8 cellular contexts compared by ENCODE assay signal in the genomic region with DNA sequence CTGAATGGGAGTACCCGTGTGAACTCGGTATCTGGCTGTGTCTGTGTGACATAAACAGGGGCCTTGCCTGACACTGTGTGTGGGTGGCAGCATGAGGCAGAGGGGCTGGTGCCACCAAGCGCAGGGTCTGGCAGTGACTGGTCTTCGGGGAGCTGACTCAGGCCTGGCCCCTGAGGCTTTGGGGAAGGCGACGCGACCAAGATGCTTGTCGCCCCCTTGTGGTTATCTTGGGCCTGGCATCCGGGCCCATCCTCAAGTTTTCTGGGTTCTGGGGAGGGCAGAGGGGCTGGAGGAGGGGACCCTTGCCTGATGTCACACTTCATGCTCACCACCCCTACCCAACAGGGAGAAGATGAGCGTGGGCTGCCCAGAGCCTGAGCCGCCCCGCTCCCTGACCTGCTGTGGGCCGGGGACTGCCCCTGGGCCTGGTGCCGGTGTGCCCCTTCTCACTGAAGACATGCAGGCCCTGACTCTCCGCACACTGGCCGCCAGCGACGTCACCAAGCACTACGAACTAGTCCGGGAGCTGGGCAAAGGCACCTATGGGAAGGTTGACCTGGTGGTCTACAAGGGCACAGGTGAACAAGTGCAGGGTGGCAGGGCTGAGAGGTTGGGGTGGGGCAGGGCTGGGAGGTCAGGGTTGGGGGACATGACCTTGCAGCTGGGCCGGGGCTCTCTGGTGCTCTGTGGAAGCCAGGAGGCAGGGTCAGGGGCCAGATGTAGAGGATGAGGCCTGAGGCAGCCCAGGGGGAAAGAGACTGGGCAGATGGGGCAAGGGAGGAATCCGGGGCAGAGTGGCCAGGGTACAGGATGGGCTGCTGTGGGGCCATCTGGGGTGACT. TPM values are rescaled to one million over a fixed set of nuclear protein-coding genes. Genes with fewer than 3 reads are reported as not detected.
DNase-seq lines count a peak whose midpoint lies in the region; ATAC-seq and TF ChIP-seq lines count a peak whose summit lies in the region.

No MANE protein-coding gene starts in this region.

- no peak overlapping the region for H3K27ac ChIP-seq in CD4-positive, CD25-positive, alpha-beta regulatory T cell (ENCODE audit: insufficient read depth, low read length, poor library complexity, severe bottlenecking)
- H3K27ac ChIP-seq in HL-60 (replicated peaks) (no peak overlapping the region), ascending aorta (no peak overlapping the region)

- peak; percentile 66 to 78 for ATAC-seq in CD4-positive, CD25-positive, alpha-beta regulatory T cell (ENCODE audit: low read depth in 2 of 2)
- ATAC-seq in HG02981 (IDR thresholded peaks at IDR 0.05; ENCODE audit: unreplicated experiment) = no peak
- ATAC-seq in GM21528 (IDR thresholded peaks at IDR 0.05; ENCODE audit: low FRiP score, unreplicated experiment) = no peak

- intact Hi-C loops in ascending aorta (cut with DNase I) = loop anchor here (1.0 kb wide), 1 partner anchor 40 kb away; no protein-coding TSS in a partner anchor

- peaks cover 0 to 45% (median 15%) of the 10 kb centered on the region in 4 donors for H3K4me1 Mint-ChIP-seq in CD4-positive, CD25-positive, alpha-beta regulatory T cell
- peaks cover 51 to 52% of the 10 kb centered on the region in 2 donors for H3K4me1 Mint-ChIP-seq in immature natural killer cell

- peak overlapping the region; percentile 10 to 93 (median 52) for H3K4me3 Mint-ChIP-seq in CD4-positive, CD25-positive, alpha-beta regulatory T cell
- peak overlapping the region; percentile 58 to 83 (median 70) for H3K4me3 Mint-ChIP-seq in immature natural killer cell

- H3K4me3 ChIP-seq in CD4-positive, CD25-positive, alpha-beta regulatory T cell (ENCODE audit: low read depth, low read length) = no peak overlapping the region
- H3K4me3 ChIP-seq in HL-60 (replicated peaks; ENCODE audit: insufficient read depth, low read length) (no peak overlapping the region), ascending aorta (no peak overlapping the region)

- H3K27ac Mint-ChIP-seq in CD4-positive, CD25-positive, alpha-beta regulatory T cell = peak overlapping the region; percentile 82 to 91 (median 85)
- H3K27ac Mint-ChIP-seq in immature natural killer cell = peak overlapping the region; percentile 55 to 93 (median 92)

- H3K36me3 ChIP-seq in CD4-positive, CD25-positive, alpha-beta regulatory T cell (ENCODE audit: control insufficient read depth, insufficient read depth, low read length) = peaks cover 11% of the 10 kb centered on the region
- no peaks in the 10 kb centered on the region for H3K36me3 ChIP-seq in ascending aorta

- H3K27me3 Mint-ChIP-seq in CD4-positive, CD25-positive, alpha-beta regulatory T cell = no peaks in the 10 kb centered on the region
- H3K27me3 Mint-ChIP-seq in immature natural killer cell (ENCODE audit: low read depth in 3 of 3) = peaks cover 3 to 5% (median 4%) of the 10 kb centered on the region in 3 donors

- H3K36me3 Mint-ChIP-seq in CD4-positive, CD25-positive, alpha-beta regulatory T cell = peaks cover 15% of the 10 kb centered on the region
- peaks cover 3 to 23% (median 20%) of the 10 kb centered on the region in 3 donors for H3K36me3 Mint-ChIP-seq in immature natural killer cell

- H3K9me3 ChIP-seq in CD4-positive, CD25-positive, alpha-beta regulatory T cell (ENCODE audit: control insufficient read depth in 2 of 2, low read length in 2 of 2) = no peaks in the 10 kb centered on the region
- H3K9me3 ChIP-seq in ascending aorta = no peaks in the 10 kb centered on the region

- H3K9me3 Mint-ChIP-seq in CD4-positive, CD25-positive, alpha-beta regulatory T cell = no peaks in the 10 kb centered on the region
- peaks cover 0 to 2% (median 0%) of the 10 kb centered on the region in 6 donors for H3K9me3 Mint-ChIP-seq in immature natural killer cell

- no peaks in the 10 kb centered on the region for H3K27me3 ChIP-seq in CD4-positive, CD25-positive, alpha-beta regulatory T cell (ENCODE audit: control insufficient read depth, insufficient read depth, low read length)
- H3K27me3 ChIP-seq in HL-60 (ENCODE audit: insufficient read depth, poor library complexity, severe bottlenecking) (no peaks in the 10 kb centered on the region), ascending aorta (no peaks in the 10 kb centered on the region)

- peak; percentile 61 to 68 (median 67) for DNase-seq in CD4-positive, CD25-positive, alpha-beta regulatory T cell
- DNase-seq in HL-60 (ENCODE audit: low read depth in 1 of 2, low spot score in 1 of 2) (peak in 1 of 2 experiments; percentile 50), T-helper 22 cell (ENCODE audit: low read depth) (peak; percentile 37), ascending aorta (ENCODE audit: low spot score in 2 of 2) (no peak), immature natural killer cell (peak; percentile 74 to 81 (median 76))
- peak; percentile 46 to 67 (median 58) for DNase-seq in stimulated activated CD4-positive, alpha-beta T cell treated with anti-CD3 and anti-CD28 coated beads, Interleukin-1b, Interleukin-23, amount 100 ng/mL, for 24 hours (ENCODE audit: low read depth in 4 of 4, low spot score in 1 of 4)

- peaks cover 21% of the 10 kb centered on the region for H3K4me1 ChIP-seq in CD4-positive, CD25-positive, alpha-beta regulatory T cell (ENCODE audit: control insufficient read depth, insufficient read depth, low read length, poor library complexity, severe bottlenecking)
- H3K4me1 ChIP-seq in ascending aorta = no peaks in the 10 kb centered on the region

- TF ChIP-seq CTCF in HL-60 (IDR thresholded peaks at IDR 0.05; ENCODE audit: insufficient read depth, low read length) = peak; percentile 80
- peak; percentile 61 to 74 (median 70) for TF ChIP-seq CTCF in ascending aorta (IDR thresholded peaks at IDR 0.05)

RNA-seq across cellular contexts. Expression of gene SBK1, which starts 24.9 kb away (rescaled TPM):
- 20.2 TPM for total RNA-seq in CD4-positive, CD25-positive, alpha-beta regulatory T cell
- polyA plus RNA-seq in CD4-positive, CD25-positive, alpha-beta regulatory T cell = 1 to 10 TPM; 2.0 to 4.9 (median 3.1) TPM
- not detected for total RNA-seq in ascending aorta
- 10 to 100 TPM in 1 of 3 donors, 1 to 10 TPM in 2; 5.1 to 14.2 (median 5.1) TPM for polyA plus RNA-seq in immature natural killer cell

RNA-seq across cellular contexts. Expression of gene NPIPB6, which starts 46.0 kb away (rescaled TPM):
- 3.0 TPM for total RNA-seq in CD4-positive, CD25-positive, alpha-beta regulatory T cell
- under 1 TPM in 2 of 4 donors, not detected in 2; 0.13 to 0.42 TPM for polyA plus RNA-seq in CD4-positive, CD25-positive, alpha-beta regulatory T cell
- 1.7 TPM for total RNA-seq in ascending aorta
- polyA plus RNA-seq in immature natural killer cell = under 1 TPM in 2 of 3 donors, not detected in 1; 0.12 to 0.19 TPM

Comparison
In these comparisons a context has a peak if more than half of its experiments do, and no peak if none do; other contexts are left out.
1. ATAC-seq: peak in CD4-positive, CD25-positive, alpha-beta regulatory T cell (2 of 2); none in HG02981 (single experiment) and GM21528 (single experiment).
2. DNase-seq: peak in CD4-positive, CD25-positive, alpha-beta regulatory T cell (3 of 3), T-helper 22 cell (single experiment), immature natural killer cell (3 of 3) and stimulated activated CD4-positive, alpha-beta T cell treated with anti-CD3 and anti-CD28 coated beads, Interleukin-1b, Interleukin-23, amount 100 ng/mL, for 24 hours (4 of 4); none in ascending aorta (0 of 2).
3. RNA of gene SBK1, which starts 24.9 kb away (total RNA-seq): 20.2 TPM in CD4-positive, CD25-positive, alpha-beta regulatory T cell (single experiment); not detected in ascending aorta (single experiment); every median in the first group is over 10 times any median in the second.